ENCODE assay signal across 13 cellular contexts in genomic region chr1:91591175-91591968, GRCh38.
DNase-seq lines count a peak whose midpoint lies in the region; ATAC-seq and TF ChIP-seq lines count a peak whose summit lies in the region.
"Had no signal": no experiment of that assay in that cellular context is flagged by ENCODE, and none has a peak within 500 bp of the region (broad histone marks: within the 10 kb centered on the region; RNA-seq: fewer than 3 reads in every experiment).

No MANE protein-coding gene starts in this region.

- 21% methylated on average over 13 of the region's 13 CpGs for WGBS in SK-N-SH (ENCODE audit: low lambda C conversion rate)
- 17 to 33% (median 31%) methylated on average over 13 of the region's 13 CpGs for WGBS in adrenal gland, 4 donors

- POLR2A ChIA-PET in SK-N-SH (lab: Yijun Ruan, JAX) = no interaction called here

- CTCF ChIA-PET in SK-N-SH (lab: Yijun Ruan, JAX) = no interaction called here

- H3K4me1 ChIP-seq in SK-N-SH (ENCODE audit: control insufficient read depth in 1 of 2, insufficient read depth in 2 of 2, low read depth in 1 of 2, low read length in 1 of 2) = no peaks in the 10 kb centered on the region; a peak in 1 of 4 replicates
- peaks cover 16 to 21% of the 10 kb centered on the region in 2 donors for H3K4me1 ChIP-seq in adrenal gland (replicated peaks in 1 of 2)

- TF ChIP-seq POLR2A in adrenal gland (IDR thresholded peaks at IDR 0.05) = peak in 1 of 2 donors; percentile 46

- no peaks in the 10 kb centered on the region for H3F3A ChIP-seq in SK-N-SH (replicated peaks; ENCODE audit: insufficient read depth)

- H3K27me3 ChIP-seq in SK-N-SH (ENCODE audit: insufficient read depth) = peaks cover 41% of the 10 kb centered on the region
- no peaks in the 10 kb centered on the region for H3K27me3 ChIP-seq in adrenal gland
- H3K27me3 ChIP-seq: thyroid gland had no signal

- no peak for TF ChIP-seq CTCF in SK-N-SH (IDR thresholded peaks at IDR 0.05)
- TF ChIP-seq CTCF in adrenal gland (IDR thresholded peaks at IDR 0.05) = no peak
- no peak for TF ChIP-seq CTCF in neural crest cell (conservative IDR thresholded peaks at IDR 0.05)

- H3K9ac ChIP-seq in SK-N-SH = no peak overlapping the region

- H3K27ac ChIP-seq in SK-N-SH (ENCODE audit: low read depth in 2 of 2, low read length in 1 of 2) (no peak overlapping the region), adrenal gland (peak overlapping the region; percentile 51 to 92 (median 87))
- H3K27ac ChIP-seq: RWPE1, thyroid gland had no signal

- intact Hi-C loops in adrenal gland (cut with DNase I) = no loop called here

- H3K9me3 Mint-ChIP-seq in neural crest cell = no peaks in the 10 kb centered on the region
- H3K9me3 Mint-ChIP-seq: effector memory CD8-positive, alpha-beta T cell had no signal

- no peaks in the 10 kb centered on the region for H3K36me3 Mint-ChIP-seq in neural crest cell (ENCODE audit: low read depth)

- peaks cover 27% of the 10 kb centered on the region for H3K4me1 Mint-ChIP-seq in neural crest cell

- no peaks in the 10 kb centered on the region for H3K9me2 ChIP-seq in SK-N-SH

- no peak overlapping the region for H3K4me3 ChIP-seq in SK-N-SH (ENCODE audit: low read depth in 2 of 2, low read length in 1 of 2)
- peak overlapping the region in 2 of 4 donors; percentile 21 to 34 for H3K4me3 ChIP-seq in adrenal gland
- H3K4me3 ChIP-seq: thyroid gland had no signal

- ATAC-seq in SK-N-SH treated with all-trans-retinoic acid at 6 μM for 48 hours = no peak; the same call in 2 of the 3 replicates
- ATAC-seq in HG03025 (IDR thresholded peaks at IDR 0.05; ENCODE audit: low FRiP score, unreplicated experiment) = no peak
- ATAC-seq: effector memory CD8-positive, alpha-beta T cell had no signal

- 0 out of 2 replicates have a peak overlapping the region, but pooled peaks have one; percentile 6 for H3K4me2 ChIP-seq in SK-N-SH

- no peak overlapping the region for H2AFZ ChIP-seq in SK-N-SH (ENCODE audit: low read depth)

- DNase-seq in SK-N-SH = no peak
- DNase-seq in NCI-H510A (lab: John Stamatoyannopoulos, UW) = peak; percentile 22
- peak; percentile 67 to 84 (median 76) for DNase-seq in adrenal gland
- DNase-seq in neural crest cell (ENCODE audit: low read depth, low spot score) = no peak
- no peak for DNase-seq in NK-92 (lab: John Stamatoyannopoulos, UW; ENCODE audit: unreplicated experiment)
- no peak for DNase-seq in NCI-H69 (lab: John Stamatoyannopoulos, UW)
- DNase-seq: amniotic stem cell; effector memory CD8-positive, alpha-beta T cell; NCI-H2227 treated with DMSO at 0.1 percent for 48 hours; thyroid gland had no signal

- TF ChIP-seq EP300 in SK-N-SH (IDR thresholded peaks at IDR 0.05; ENCODE audit: borderline replicate concordance in 1 of 2, low read depth in 1 of 2, low read length in 1 of 2) = no peak

- H3K79me2 ChIP-seq in SK-N-SH (ENCODE audit: insufficient read depth) = no peaks in the 10 kb centered on the region

- no peak overlapping the region for H3K4me3 Mint-ChIP-seq in neural crest cell

- no peaks in the 10 kb centered on the region for H3K27me3 Mint-ChIP-seq in neural crest cell (ENCODE audit: low read depth)
- H3K27me3 Mint-ChIP-seq: effector memory CD8-positive, alpha-beta T cell had no signal

- H3K27ac Mint-ChIP-seq in neural crest cell (ENCODE audit: unreplicated experiment) = peak overlapping the region; percentile 22
- H3K27ac Mint-ChIP-seq: effector memory CD8-positive, alpha-beta T cell had no signal

- no peaks in the 10 kb centered on the region for H4K20me1 ChIP-seq in SK-N-SH (ENCODE audit: insufficient read depth)

- H3K9me3 ChIP-seq in SK-N-SH = no peaks in the 10 kb centered on the region
- no peaks in the 10 kb centered on the region for H3K9me3 ChIP-seq in adrenal gland (replicated peaks in 1 of 3)
- H3K9me3 ChIP-seq: thyroid gland had no signal

- H3K36me3 ChIP-seq in SK-N-SH (replicated peaks in 1 of 2; ENCODE audit: control insufficient read depth in 1 of 2, insufficient read depth in 2 of 2, low read length in 1 of 2) = no peaks in the 10 kb centered on the region
- H3K36me3 ChIP-seq in adrenal gland (replicated peaks in 1 of 2) = no peaks in the 10 kb centered on the region
- H3K36me3 ChIP-seq: thyroid gland had no signal

- TF ChIP-seq RAD21 in SK-N-SH (IDR thresholded peaks at IDR 0.05; ENCODE audit: low read length) = no peak

TF ChIP-seq in SK-N-SH, 30 proteins besides CTCF, POLR2A, EP300 and RAD21:
- no peak for TF ChIP-seq ZBTB33 (IDR thresholded peaks at IDR 0.05; ENCODE audit: borderline replicate concordance, low read depth)

TF ChIP-seq in SK-N-SH treated with all-trans-retinoic acid at 6 μM for 48 hours, 23 proteins besides CTCF, POLR2A, EP300 and RAD21:
- no peak for TF ChIP-seq ISL1 (CRISPR knock-in tag; IDR thresholded peaks at IDR 0.05)
- no peak for TF ChIP-seq ZNF565 (CRISPR knock-in tag; conservative IDR thresholded peaks at IDR 0.05; ENCODE audit: low read depth)
- no peak for TF ChIP-seq POU6F1 (CRISPR knock-in tag; IDR thresholded peaks at IDR 0.05; ENCODE audit: borderline replicate concordance, low read depth)
- no peak for TF ChIP-seq ZFP30 (CRISPR knock-in tag; IDR thresholded peaks at IDR 0.05)
- TF ChIP-seq ZC3H10 (CRISPR knock-in tag; IDR thresholded peaks at IDR 0.05) = no peak
- TF ChIP-seq TSHZ2 (CRISPR knock-in tag; IDR thresholded peaks at IDR 0.05) = no peak
- TF ChIP-seq ARNTL (CRISPR knock-in tag; IDR thresholded peaks at IDR 0.05; ENCODE audit: borderline replicate concordance, low read depth) = no peak
- TF ChIP-seq BACH2 (CRISPR knock-in tag; IDR thresholded peaks at IDR 0.05; ENCODE audit: borderline replicate concordance) = no peak
- TF ChIP-seq SNAI2 (CRISPR knock-in tag; IDR thresholded peaks at IDR 0.05) = no peak

Comparison
In these comparisons a context has a peak if more than half of its experiments do, and no peak if none do; other contexts are left out.
1. DNase-seq: peak in NCI-H510A (single experiment) and adrenal gland (7 of 7); none in SK-N-SH (single experiment), neural crest cell (single experiment), NK-92 (single experiment) and NCI-H69 (single experiment).
2. H3K27ac ChIP-seq: peak in adrenal gland (5 of 5); none in SK-N-SH (0 of 2).